ENCODE assay signal across 9 cellular contexts in genomic region chr3:12995389-12996180, GRCh38.
A peak's percentile ranks its signal among the peaks of the same experiment; 100 is the strongest.
DNase-seq lines count a peak whose midpoint lies in the region; ATAC-seq lines count a peak whose summit lies in the region.
"Had no signal": no experiment of that assay in that cellular context is flagged by ENCODE, and none has a peak within 500 bp of the region (broad histone marks: within the 10 kb centered on the region; RNA-seq: fewer than 3 reads in every experiment).

No MANE protein-coding gene starts in this region.

- no peak for DNase-seq in T-helper 1 cell
- DNase-seq in activated T-helper 1 cell treated with anti-CD3 and anti-CD28 coated beads, Interleukin-12 subunit alpha, Interleukin-12 subunit beta, Interleukin-2, Interleukin-4 antibody, amounts not matched to agents 30 ng/mL and 10 ng/mL and 1 ng/mL, durations not matched to agents 14 hours and 24 hours and 36 hours (ENCODE audit: low spot score) = no peak
- no peak for DNase-seq in substantia nigra (lab: John Stamatoyannopoulos, UW)
- DNase-seq in G401 (ENCODE audit: low spot score) = no peak
- no peak for DNase-seq in left lobe of liver (ENCODE audit: low spot score)
- DNase-seq in SK-N-DZ (ENCODE audit: low spot score) = no peak
- DNase-seq: NCI-H187 treated with DMSO at 0.1 percent for 48 hours had no signal

- intact Hi-C loops in activated T-helper 1 cell treated with anti-CD3 and anti-CD28 coated beads, Interleukin-12 subunit alpha, Interleukin-12 subunit beta, Interleukin-2, Interleukin-4 antibody, amounts not matched to agents 30 ng/mL and 10 ng/mL and 1 ng/mL, durations not matched to agents 14 hours and 24 hours and 36 hours (cut with micrococcal nuclease) = loop anchor here (1.0 to 2.0 kb wide), 5 partner anchors 16 to 331 kb away; partner anchors contain the start of gene RAF1

- peaks cover 25% of the 10 kb centered on the region for H3K4me1 Mint-ChIP-seq in T-helper 1 cell treated with Interleukin-12 subunit alpha and Interleukin-12 subunit beta and Interleukin-4 antibody, amounts not matched to agents 30 μg/mL and 1 μg/mL, for 36 hours (ENCODE audit: low read depth)
- peaks cover 28% of the 10 kb centered on the region for H3K4me1 Mint-ChIP-seq in activated T-helper 1 cell treated with anti-CD3 and anti-CD28 coated beads, Interleukin-12 subunit alpha, Interleukin-12 subunit beta, Interleukin-2, Interleukin-4 antibody, amounts not matched to agents 30 ng/mL and 10 ng/mL and 1 ng/mL, durations not matched to agents 14 hours and 24 hours and 36 hours (ENCODE audit: low read depth)

- peak overlapping the region; percentile 64 for H3K27ac ChIP-seq in layer of hippocampus (ENCODE audit: low read depth, low read length)
- H3K27ac ChIP-seq in substantia nigra (ENCODE audit: low read depth, low read length, poor library complexity, severe bottlenecking) = peak overlapping the region; percentile 82

- H3K27me3 Mint-ChIP-seq in T-helper 1 cell treated with Interleukin-12 subunit alpha and Interleukin-12 subunit beta and Interleukin-4 antibody, amounts not matched to agents 30 μg/mL and 1 μg/mL, for 36 hours (ENCODE audit: low read depth) = no peaks in the 10 kb centered on the region
- H3K27me3 Mint-ChIP-seq in activated T-helper 1 cell treated with anti-CD3 and anti-CD28 coated beads, Interleukin-12 subunit alpha, Interleukin-12 subunit beta, Interleukin-2, Interleukin-4 antibody, amounts not matched to agents 30 ng/mL and 10 ng/mL and 1 ng/mL, durations not matched to agents 14 hours and 24 hours and 36 hours (ENCODE audit: insufficient read depth) = peaks cover 2% of the 10 kb centered on the region

- H3K36me3 Mint-ChIP-seq in T-helper 1 cell treated with Interleukin-12 subunit alpha and Interleukin-12 subunit beta and Interleukin-4 antibody, amounts not matched to agents 30 μg/mL and 1 μg/mL, for 36 hours (ENCODE audit: low read depth) = peaks cover 26% of the 10 kb centered on the region
- H3K36me3 Mint-ChIP-seq in activated T-helper 1 cell treated with anti-CD3 and anti-CD28 coated beads, Interleukin-12 subunit alpha, Interleukin-12 subunit beta, Interleukin-2, Interleukin-4 antibody, amounts not matched to agents 30 ng/mL and 10 ng/mL and 1 ng/mL, durations not matched to agents 14 hours and 24 hours and 36 hours (ENCODE audit: low read depth) = peaks cover 27% of the 10 kb centered on the region

- peak overlapping the region; percentile 91 for H3K4me3 Mint-ChIP-seq in T-helper 1 cell treated with Interleukin-12 subunit alpha and Interleukin-12 subunit beta and Interleukin-4 antibody, amounts not matched to agents 30 μg/mL and 1 μg/mL, for 36 hours
- H3K4me3 Mint-ChIP-seq in activated T-helper 1 cell treated with anti-CD3 and anti-CD28 coated beads, Interleukin-12 subunit alpha, Interleukin-12 subunit beta, Interleukin-2, Interleukin-4 antibody, amounts not matched to agents 30 ng/mL and 10 ng/mL and 1 ng/mL, durations not matched to agents 14 hours and 24 hours and 36 hours = peak overlapping the region; percentile 61

- H3K27ac Mint-ChIP-seq in T-helper 1 cell treated with Interleukin-12 subunit alpha and Interleukin-12 subunit beta and Interleukin-4 antibody, amounts not matched to agents 30 μg/mL and 1 μg/mL, for 36 hours = peak overlapping the region; percentile 80
- H3K27ac Mint-ChIP-seq in activated T-helper 1 cell treated with anti-CD3 and anti-CD28 coated beads, Interleukin-12 subunit alpha, Interleukin-12 subunit beta, Interleukin-2, Interleukin-4 antibody, amounts not matched to agents 30 ng/mL and 10 ng/mL and 1 ng/mL, durations not matched to agents 14 hours and 24 hours and 36 hours = peak overlapping the region; percentile 81

- no peak for ATAC-seq in left lobe of liver

- H3K27me3 ChIP-seq in layer of hippocampus (ENCODE audit: control insufficient read depth, insufficient read depth, low read length) = no peaks in the 10 kb centered on the region

- H3K9me3 Mint-ChIP-seq in T-helper 1 cell treated with Interleukin-12 subunit alpha and Interleukin-12 subunit beta and Interleukin-4 antibody, amounts not matched to agents 30 μg/mL and 1 μg/mL, for 36 hours = no peaks in the 10 kb centered on the region
- H3K9me3 Mint-ChIP-seq in activated T-helper 1 cell treated with anti-CD3 and anti-CD28 coated beads, Interleukin-12 subunit alpha, Interleukin-12 subunit beta, Interleukin-2, Interleukin-4 antibody, amounts not matched to agents 30 ng/mL and 10 ng/mL and 1 ng/mL, durations not matched to agents 14 hours and 24 hours and 36 hours = no peaks in the 10 kb centered on the region

- in situ Hi-C loops in G401 (cut with HindIII; ENCODE audit: low sequenced_read_pairs) = no loop called here
